Comparison of ENCODE assay signal across 24 cellular contexts in genomic region chr20:62495798-62496325, GRCh38. TPM values are rescaled to one million over a fixed set of nuclear protein-coding genes. Genes with fewer than 3 reads are reported as not detected.
DNase-seq lines count a peak whose midpoint lies in the region; ATAC-seq, FAIRE-seq and TF ChIP-seq lines count a peak whose summit lies in the region.
"Had no signal": no experiment of that assay in that cellular context is flagged by ENCODE, and none has a peak within 500 bp of the region (broad histone marks: within the 10 kb centered on the region; RNA-seq: fewer than 3 reads in every experiment).

No MANE protein-coding gene starts in this region.

- TF ChIP-seq CTCF in gastroesophageal sphincter (IDR thresholded peaks at IDR 0.05) (no peak), pancreas (IDR thresholded peaks at IDR 0.05) (no peak)

- no peaks in the 10 kb centered on the region for H4K20me1 ChIP-seq in BLaER1

- TF ChIP-seq POLR2A in gastroesophageal sphincter (IDR thresholded peaks at IDR 0.05) (no peak), erythroblast (IDR thresholded peaks at IDR 0.05; ENCODE audit: low read length) (no peak)

- peaks cover 6% of the 10 kb centered on the region; the same call in 1 of the 2 replicates for H3K27me3 ChIP-seq in BLaER1
- H3K27me3 ChIP-seq in H7 (ENCODE audit: control insufficient read depth, insufficient read depth, low read length) = no peaks in the 10 kb centered on the region; the same call in 1 of the 2 replicates
- peaks cover 23% of the 10 kb centered on the region for H3K27me3 ChIP-seq in gastroesophageal sphincter
- no peaks in the 10 kb centered on the region for H3K27me3 ChIP-seq in pancreas
- H3K27me3 ChIP-seq: upper lobe of left lung had no signal

- H3K9me3 ChIP-seq in BLaER1 = peaks cover 6% of the 10 kb centered on the region
- no peaks in the 10 kb centered on the region for H3K9me3 ChIP-seq in gastroesophageal sphincter
- H3K9me3 ChIP-seq in pancreas = no peaks in the 10 kb centered on the region
- H3K9me3 ChIP-seq: upper lobe of left lung had no signal

- H3K4me1 ChIP-seq in BLaER1 = peaks cover 75% of the 10 kb centered on the region
- peaks cover 0 to 53% (median 22%) of the 10 kb centered on the region in 3 donors for H3K4me1 ChIP-seq in gastroesophageal sphincter
- H3K4me1 ChIP-seq in pancreas = peaks cover 7 to 14% (median 10%) of the 10 kb centered on the region in 3 donors

- H3K27ac ChIP-seq in BLaER1 (peak overlapping the region; percentile 68), gastroesophageal sphincter (peak overlapping the region in 3 of 4 donors; percentile 76 to 80 (median 79)), pancreas (peak overlapping the region in 1 of 4 donors; percentile 41)
- H3K27ac ChIP-seq: skin epidermis, upper lobe of left lung had no signal

- peak overlapping the region; percentile 88 for H3K4me2 ChIP-seq in BLaER1

- DNase-seq in H7 (peak; percentile 86), pancreas (peak in 2 of 6 donors; percentile 18 to 24), KG1 (lab: John Stamatoyannopoulos, UW) (no peak), erythroblast (lab: John Stamatoyannopoulos, UW) (no peak), ecto neural progenitor cell (ENCODE audit: low spot score) (no peak)
- DNase-seq: COR-L47, MV-4-11, NCI-H748 treated with DMSO at 0.1 percent for 48 hours, SW 1271, T1000 had no signal

- FAIRE-seq in pancreas (lab: Jason Lieb, UNC) = no peak
- FAIRE-seq: astrocyte, GM12892, RCC 7860 had no signal

- H3K4me3 ChIP-seq in BLaER1 (no peak overlapping the region), H7 (ENCODE audit: insufficient read depth, low read depth, low read length) (no peak overlapping the region), gastroesophageal sphincter (no peak overlapping the region), pancreas (no peak overlapping the region)
- H3K4me3 ChIP-seq: skin epidermis, upper lobe of left lung had no signal

- no peak for TF ChIP-seq EP300 in gastroesophageal sphincter (IDR thresholded peaks at IDR 0.05)

- ATAC-seq in gastroesophageal sphincter (no peak), pancreas (peak; percentile 35 to 64 (median 50)), GM21447 (IDR thresholded peaks at IDR 0.05; ENCODE audit: unreplicated experiment) (no peak)
- ATAC-seq: stimulated activated memory B cell treated with anti-CD40 and anti-IgM and Interleukin-4, amounts not matched to agents 10 μg/mL and 1 μg/mL and 100 μg/mL, for 72 hours had no signal

- 60 to 69% methylated on average over 1 to 5 of the region's 19 CpGs for WGBS in gastroesophageal sphincter (ENCODE audit: low coverage in 1 of 2), 2 donors
- 15 to 34% methylated on average over 17 to 18 of the region's 19 CpGs for WGBS in pancreas, 2 donors

- H3K36me3 ChIP-seq in BLaER1 (no peaks in the 10 kb centered on the region), H7 (replicated peaks; ENCODE audit: control insufficient read depth, insufficient read depth, low read length) (no peaks in the 10 kb centered on the region), gastroesophageal sphincter (no peaks in the 10 kb centered on the region), pancreas (no peaks in the 10 kb centered on the region)
- H3K36me3 ChIP-seq: upper lobe of left lung had no signal

- intact Hi-C loops in pancreas (cut with DNase I) = loop anchor here in 1 of 3 donors (5.0 to 10.0 kb wide), 2 partner anchors 61 to 121 kb away; no protein-coding TSS in a partner anchor

- no peak overlapping the region for H3K9ac ChIP-seq in BLaER1

RNA-seq across cellular contexts. Expression of gene GATA5, which starts 20.1 kb away (rescaled TPM):
- total RNA-seq in H7 (2014; rRNA removed; shearing (Covaris generic)) = 0.55 and 1.5 TPM in 2 replicates
- total RNA-seq in gastroesophageal sphincter = 1 to 10 TPM in 2 of 4 donors, under 1 TPM in 2; 0.31 to 2.2 (median 1.1) TPM
- total RNA-seq in pancreas = under 1 TPM in 1 of 6 donors, not detected in 5; 0.34 TPM
- under 1 TPM; 0.02 to 0.15 TPM for polyA plus RNA-seq in pancreas
- total RNA-seq: activated CD4-positive, alpha-beta T cell treated with anti-CD3 and anti-CD28 coated beads, Interleukin-2, amount 10 ng/mL, durations not matched to agents 24 days and 14 days; activated CD8-positive, alpha-beta memory T cell treated with anti-CD3 and anti-CD28 coated beads for 36 hours; astrocyte; dermis blood vessel endothelial cell; myocyte had no signal
- polyA plus RNA-seq: BJ had no signal

Comparison
In these comparisons a context has a peak if more than half of its experiments do, and no peak if none do; other contexts are left out.
1. ATAC-seq: peak in pancreas (4 of 4); none in gastroesophageal sphincter (single experiment) and GM21447 (single experiment).